1 cellular context compared by ENCODE assay signal in the genomic region with DNA sequence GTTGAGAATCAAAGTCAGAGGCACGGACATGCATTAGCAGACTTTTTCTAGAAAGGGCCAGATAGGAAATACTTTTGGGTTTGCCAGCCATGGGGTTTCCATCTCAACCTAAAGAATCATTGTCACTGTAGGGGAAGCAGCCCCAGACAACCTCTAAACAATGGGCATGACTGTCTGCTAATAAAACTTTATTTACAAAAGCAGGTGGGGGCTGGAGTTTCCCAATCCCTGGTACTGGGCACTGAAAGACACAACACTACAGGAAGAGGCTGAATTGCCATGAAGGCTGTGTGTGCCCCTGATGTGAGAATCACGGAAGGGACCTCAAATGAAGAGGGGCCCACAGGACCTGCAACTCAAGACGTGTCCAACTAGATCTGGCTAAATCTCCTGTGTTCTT.
TF ChIP-seq lines count a peak whose summit lies in the region.

No MANE protein-coding gene starts in this region.

TF ChIP-seq in K562, 482 proteins besides CTCF, POLR2A, EP300 and RAD21 (continued from another document):
- TF ChIP-seq, protein P1, sequence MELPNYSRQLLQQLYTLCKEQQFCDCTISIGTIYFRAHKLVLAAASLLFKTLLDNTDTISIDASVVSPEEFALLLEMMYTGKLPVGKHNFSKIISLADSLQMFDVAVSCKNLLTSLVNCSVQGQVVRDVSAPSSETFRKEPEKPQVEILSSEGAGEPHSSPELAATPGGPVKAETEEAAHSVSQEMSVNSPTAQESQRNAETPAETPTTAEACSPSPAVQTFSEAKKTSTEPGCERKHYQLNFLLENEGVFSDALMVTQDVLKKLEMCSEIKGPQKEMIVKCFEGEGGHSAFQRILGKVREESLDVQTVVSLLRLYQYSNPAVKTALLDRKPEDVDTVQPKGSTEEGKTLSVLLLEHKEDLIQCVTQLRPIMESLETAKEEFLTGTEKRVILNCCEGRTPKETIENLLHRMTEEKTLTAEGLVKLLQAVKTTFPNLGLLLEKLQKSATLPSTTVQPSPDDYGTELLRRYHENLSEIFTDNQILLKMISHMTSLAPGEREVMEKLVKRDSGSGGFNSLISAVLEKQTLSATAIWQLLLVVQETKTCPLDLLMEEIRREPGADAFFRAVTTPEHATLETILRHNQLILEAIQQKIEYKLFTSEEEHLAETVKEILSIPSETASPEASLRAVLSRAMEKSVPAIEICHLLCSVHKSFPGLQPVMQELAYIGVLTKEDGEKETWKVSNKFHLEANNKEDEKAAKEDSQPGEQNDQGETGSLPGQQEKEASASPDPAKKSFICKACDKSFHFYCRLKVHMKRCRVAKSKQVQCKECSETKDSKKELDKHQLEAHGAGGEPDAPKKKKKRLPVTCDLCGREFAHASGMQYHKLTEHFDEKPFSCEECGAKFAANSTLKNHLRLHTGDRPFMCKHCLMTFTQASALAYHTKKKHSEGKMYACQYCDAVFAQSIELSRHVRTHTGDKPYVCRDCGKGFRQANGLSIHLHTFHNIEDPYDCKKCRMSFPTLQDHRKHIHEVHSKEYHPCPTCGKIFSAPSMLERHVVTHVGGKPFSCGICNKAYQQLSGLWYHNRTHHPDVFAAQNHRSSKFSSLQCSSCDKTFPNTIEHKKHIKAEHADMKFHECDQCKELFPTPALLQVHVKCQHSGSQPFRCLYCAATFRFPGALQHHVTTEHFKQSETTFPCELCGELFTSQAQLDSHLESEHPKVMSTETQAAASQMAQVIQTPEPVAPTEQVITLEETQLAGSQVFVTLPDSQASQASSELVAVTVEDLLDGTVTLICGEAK (IDR thresholded peaks at IDR 0.05), result peak; percentile 86
- TF ChIP-seq, protein P1 (CRISPR knock-in tag; IDR thresholded peaks at IDR 0.05), result peak; percentile 54; the same call in 1 of the 2 replicates
- no peak for TF ChIP-seq ZNF717 (CRISPR knock-in tag; IDR thresholded peaks at IDR 0.05)
TF ChIP-seq in K562: peak in this region for 1.
